Comparison of ENCODE assay signal across 2 cellular contexts in the genomic region with DNA sequence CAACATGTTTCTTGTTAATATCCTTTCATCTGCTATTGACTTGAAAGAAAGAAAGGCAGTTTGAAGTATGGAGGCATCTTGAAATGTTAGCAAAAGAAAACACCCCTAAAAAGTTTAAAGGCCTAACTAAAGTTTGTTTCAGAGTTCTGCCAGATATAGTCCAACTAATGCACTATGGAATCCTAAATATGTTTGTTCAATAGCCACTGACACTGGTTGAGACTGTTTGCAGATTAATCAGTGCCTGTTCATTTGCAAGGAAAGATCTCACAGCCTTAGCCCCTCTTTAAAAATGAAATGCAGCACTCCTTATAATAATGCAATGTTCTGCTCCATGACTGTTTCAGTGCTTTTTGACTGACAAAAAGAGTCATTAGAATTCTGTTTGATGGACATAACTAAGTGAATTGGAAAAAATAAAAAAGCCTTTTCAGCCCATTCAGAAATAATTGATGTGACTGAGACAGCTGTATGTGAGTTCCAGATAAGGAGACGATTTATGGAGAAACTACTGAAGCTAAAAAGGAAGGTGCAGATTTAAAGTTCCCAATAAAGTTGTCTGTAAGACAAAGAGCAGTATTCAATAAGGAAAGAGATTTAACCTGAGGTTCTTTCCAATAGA.
TF ChIP-seq lines count a peak whose summit lies in the region.

No MANE protein-coding gene starts in this region.

TF ChIP-seq in IMR-90, 13 proteins besides CTCF, POLR2A, EP300 and RAD21:
- no peak for TF ChIP-seq MAZ (IDR thresholded peaks at IDR 0.05; ENCODE audit: borderline replicate concordance, low read depth, low read length)
- no peak for TF ChIP-seq BHLHE40 (IDR thresholded peaks at IDR 0.05; ENCODE audit: low read depth, low read length)
- no peak for TF ChIP-seq RCOR1 (IDR thresholded peaks at IDR 0.05; ENCODE audit: insufficient replicate concordance, low read length)
- TF ChIP-seq, protein P1, sequence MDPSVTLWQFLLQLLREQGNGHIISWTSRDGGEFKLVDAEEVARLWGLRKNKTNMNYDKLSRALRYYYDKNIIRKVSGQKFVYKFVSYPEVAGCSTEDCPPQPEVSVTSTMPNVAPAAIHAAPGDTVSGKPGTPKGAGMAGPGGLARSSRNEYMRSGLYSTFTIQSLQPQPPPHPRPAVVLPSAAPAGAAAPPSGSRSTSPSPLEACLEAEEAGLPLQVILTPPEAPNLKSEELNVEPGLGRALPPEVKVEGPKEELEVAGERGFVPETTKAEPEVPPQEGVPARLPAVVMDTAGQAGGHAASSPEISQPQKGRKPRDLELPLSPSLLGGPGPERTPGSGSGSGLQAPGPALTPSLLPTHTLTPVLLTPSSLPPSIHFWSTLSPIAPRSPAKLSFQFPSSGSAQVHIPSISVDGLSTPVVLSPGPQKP (IDR thresholded peaks at IDR 0.05; ENCODE audit: borderline replicate concordance, low read depth, low read length), result no peak
- no peak for TF ChIP-seq CHD1 (IDR thresholded peaks at IDR 0.05; ENCODE audit: low read depth, low read length)
- TF ChIP-seq SMC3 (IDR thresholded peaks at IDR 0.05; ENCODE audit: low read depth, low read length), result no peak
- TF ChIP-seq, protein P2, sequence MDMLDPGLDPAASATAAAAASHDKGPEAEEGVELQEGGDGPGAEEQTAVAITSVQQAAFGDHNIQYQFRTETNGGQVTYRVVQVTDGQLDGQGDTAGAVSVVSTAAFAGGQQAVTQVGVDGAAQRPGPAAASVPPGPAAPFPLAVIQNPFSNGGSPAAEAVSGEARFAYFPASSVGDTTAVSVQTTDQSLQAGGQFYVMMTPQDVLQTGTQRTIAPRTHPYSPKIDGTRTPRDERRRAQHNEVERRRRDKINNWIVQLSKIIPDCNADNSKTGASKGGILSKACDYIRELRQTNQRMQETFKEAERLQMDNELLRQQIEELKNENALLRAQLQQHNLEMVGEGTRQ (IDR thresholded peaks at IDR 0.05; ENCODE audit: low read depth, low read length), result no peak
- TF ChIP-seq MAFK (IDR thresholded peaks at IDR 0.05; ENCODE audit: low read depth, low read length), result no peak
- TF ChIP-seq RFX5 (IDR thresholded peaks at IDR 0.05; ENCODE audit: low read depth, low read length), result no peak
- TF ChIP-seq NFE2L2 (IDR thresholded peaks at IDR 0.05; ENCODE audit: low read depth, low read length), result no peak
- TF ChIP-seq FOS (IDR thresholded peaks at IDR 0.05; ENCODE audit: low read depth, low read length), result no peak
- TF ChIP-seq MXI1 (IDR thresholded peaks at IDR 0.05; ENCODE audit: borderline replicate concordance, low read depth, low read length), result no peak
- no peak for TF ChIP-seq CEBPB (IDR thresholded peaks at IDR 0.05; ENCODE audit: low read depth, low read length)

TF ChIP-seq in neural cell, 6 proteins besides CTCF, POLR2A, EP300 and RAD21:
- TF ChIP-seq TAF1 (IDR thresholded peaks at IDR 0.05; ENCODE audit: low read depth), result no peak
- TF ChIP-seq MXI1 (conservative IDR thresholded peaks at IDR 0.05; ENCODE audit: poor library complexity, severe bottlenecking), result no peak
- no peak for TF ChIP-seq EZH2 (IDR thresholded peaks at IDR 0.05; ENCODE audit: borderline replicate concordance, insufficient read depth, low read length, poor library complexity, severe bottlenecking)
- no peak for TF ChIP-seq SMC3 (conservative IDR thresholded peaks at IDR 0.05; ENCODE audit: poor library complexity)
- no peak for TF ChIP-seq POLR2AphosphoS5 (IDR thresholded peaks at IDR 0.05)
- TF ChIP-seq, protein P3, sequence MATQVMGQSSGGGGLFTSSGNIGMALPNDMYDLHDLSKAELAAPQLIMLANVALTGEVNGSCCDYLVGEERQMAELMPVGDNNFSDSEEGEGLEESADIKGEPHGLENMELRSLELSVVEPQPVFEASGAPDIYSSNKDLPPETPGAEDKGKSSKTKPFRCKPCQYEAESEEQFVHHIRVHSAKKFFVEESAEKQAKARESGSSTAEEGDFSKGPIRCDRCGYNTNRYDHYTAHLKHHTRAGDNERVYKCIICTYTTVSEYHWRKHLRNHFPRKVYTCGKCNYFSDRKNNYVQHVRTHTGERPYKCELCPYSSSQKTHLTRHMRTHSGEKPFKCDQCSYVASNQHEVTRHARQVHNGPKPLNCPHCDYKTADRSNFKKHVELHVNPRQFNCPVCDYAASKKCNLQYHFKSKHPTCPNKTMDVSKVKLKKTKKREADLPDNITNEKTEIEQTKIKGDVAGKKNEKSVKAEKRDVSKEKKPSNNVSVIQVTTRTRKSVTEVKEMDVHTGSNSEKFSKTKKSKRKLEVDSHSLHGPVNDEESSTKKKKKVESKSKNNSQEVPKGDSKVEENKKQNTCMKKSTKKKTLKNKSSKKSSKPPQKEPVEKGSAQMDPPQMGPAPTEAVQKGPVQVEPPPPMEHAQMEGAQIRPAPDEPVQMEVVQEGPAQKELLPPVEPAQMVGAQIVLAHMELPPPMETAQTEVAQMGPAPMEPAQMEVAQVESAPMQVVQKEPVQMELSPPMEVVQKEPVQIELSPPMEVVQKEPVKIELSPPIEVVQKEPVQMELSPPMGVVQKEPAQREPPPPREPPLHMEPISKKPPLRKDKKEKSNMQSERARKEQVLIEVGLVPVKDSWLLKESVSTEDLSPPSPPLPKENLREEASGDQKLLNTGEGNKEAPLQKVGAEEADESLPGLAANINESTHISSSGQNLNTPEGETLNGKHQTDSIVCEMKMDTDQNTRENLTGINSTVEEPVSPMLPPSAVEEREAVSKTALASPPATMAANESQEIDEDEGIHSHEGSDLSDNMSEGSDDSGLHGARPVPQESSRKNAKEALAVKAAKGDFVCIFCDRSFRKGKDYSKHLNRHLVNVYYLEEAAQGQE (IDR thresholded peaks at IDR 0.05; ENCODE audit: borderline replicate concordance), result no peak
